ENCODE assay signal across 1 cellular context in genomic region chr1:236188084-236188483, GRCh38. TPM values are rescaled to one million over a fixed set of nuclear protein-coding genes. Genes with fewer than 3 reads are reported as not detected.
"Had no signal": no experiment of that assay in that cellular context is flagged by ENCODE, and none has a peak within 500 bp of the region (broad histone marks: within the 10 kb centered on the region; RNA-seq: fewer than 3 reads in every experiment).

No MANE protein-coding gene starts in this region.

RNA-seq across cellular contexts. Expression of gene GPR137B, which starts 45.7 kb away (rescaled TPM):
- total RNA-seq: PC-9 had no signal
